Comparison of ENCODE assay signal across 9 cellular contexts in genomic region chrX:153828723-153829548, GRCh38. TPM values are rescaled to one million over a fixed set of nuclear protein-coding genes. Genes with fewer than 3 reads are reported as not detected.
DNase-seq lines count a peak whose midpoint lies in the region; ATAC-seq and TF ChIP-seq lines count a peak whose summit lies in the region.
"Had no signal": no experiment of that assay in that cellular context is flagged by ENCODE, and none has a peak within 500 bp of the region (broad histone marks: within the 10 kb centered on the region; RNA-seq: fewer than 3 reads in every experiment).

No MANE protein-coding gene starts in this region.

- no peak for TF ChIP-seq EP300 in Ishikawa (IDR thresholded peaks at IDR 0.05; ENCODE audit: borderline replicate concordance)

- ATAC-seq in psoas muscle (peak in 1 of 4 donors; percentile 11), HG03432 (IDR thresholded peaks at IDR 0.05; ENCODE audit: unreplicated experiment) (no peak)

- H3K36me3 ChIP-seq in CD8-positive, alpha-beta memory T cell (ENCODE audit: insufficient read depth, low read length) = no peaks in the 10 kb centered on the region
- H3K36me3 ChIP-seq in psoas muscle (ENCODE audit: insufficient read depth in 1 of 2, low read depth in 1 of 2) = no peaks in the 10 kb centered on the region

- intact Hi-C loops in psoas muscle (cut with DNase I) = no loop called here
- intact Hi-C loops in activated T-helper 1 cell treated with anti-CD3 and anti-CD28 coated beads, Interleukin-12 subunit alpha, Interleukin-12 subunit beta, Interleukin-2, Interleukin-4 antibody, amounts not matched to agents 30 ng/mL and 10 ng/mL and 1 ng/mL, durations not matched to agents 14 hours and 24 hours and 36 hours (cut with micrococcal nuclease) = loop anchor here (5.0 kb wide), 1 partner anchor 73 kb away; the partner anchor contains the start of gene AVPR2

- TF ChIP-seq RAD21 in Ishikawa (IDR thresholded peaks at IDR 0.05; ENCODE audit: low read depth) = no peak

- POLR2A ChIA-PET in CD8-positive, alpha-beta memory T cell (lab: Charles Lee) = no interaction called here

- peak overlapping the region in 6 of 8 donors; percentile 18 to 88 (median 80) for H3K27ac Mint-ChIP-seq in CD8-positive, alpha-beta memory T cell
- H3K27ac Mint-ChIP-seq in activated T-helper 1 cell treated with anti-CD3 and anti-CD28 coated beads, Interleukin-12 subunit alpha, Interleukin-12 subunit beta, Interleukin-2, Interleukin-4 antibody, amounts not matched to agents 30 ng/mL and 10 ng/mL and 1 ng/mL, durations not matched to agents 14 hours and 24 hours and 36 hours = no peak overlapping the region
- H3K27ac Mint-ChIP-seq: activated CD4-positive, alpha-beta T cell treated with anti-CD3 and anti-CD28 coated beads, Interleukin-2, amount 10 ng/mL, durations not matched to agents 7 days and 5 days had no signal

- WGBS in psoas muscle, 3 donors = 5 to 18% (median 14%) methylated on average over 19 to 49 of the region's 50 CpGs

- H3K4me1 Mint-ChIP-seq in CD8-positive, alpha-beta memory T cell = peaks cover 21 to 27% (median 21%) of the 10 kb centered on the region in 3 donors
- no peaks in the 10 kb centered on the region for H3K4me1 Mint-ChIP-seq in activated T-helper 1 cell treated with anti-CD3 and anti-CD28 coated beads, Interleukin-12 subunit alpha, Interleukin-12 subunit beta, Interleukin-2, Interleukin-4 antibody, amounts not matched to agents 30 ng/mL and 10 ng/mL and 1 ng/mL, durations not matched to agents 14 hours and 24 hours and 36 hours (ENCODE audit: low read depth)

- H3K4me3 Mint-ChIP-seq in CD8-positive, alpha-beta memory T cell = peak overlapping the region; percentile 69 to 84 (median 79)
- H3K4me3 Mint-ChIP-seq in activated T-helper 1 cell treated with anti-CD3 and anti-CD28 coated beads, Interleukin-12 subunit alpha, Interleukin-12 subunit beta, Interleukin-2, Interleukin-4 antibody, amounts not matched to agents 30 ng/mL and 10 ng/mL and 1 ng/mL, durations not matched to agents 14 hours and 24 hours and 36 hours = no peak overlapping the region

- no peak overlapping the region for H3K27ac ChIP-seq in CD8-positive, alpha-beta memory T cell (ENCODE audit: low read depth, low read length)
- no peak overlapping the region for H3K27ac ChIP-seq in psoas muscle

- H3K27me3 Mint-ChIP-seq in CD8-positive, alpha-beta memory T cell = peaks cover 0 to 13% of the 10 kb centered on the region in 2 donors
- peaks cover 32% of the 10 kb centered on the region for H3K27me3 Mint-ChIP-seq in activated T-helper 1 cell treated with anti-CD3 and anti-CD28 coated beads, Interleukin-12 subunit alpha, Interleukin-12 subunit beta, Interleukin-2, Interleukin-4 antibody, amounts not matched to agents 30 ng/mL and 10 ng/mL and 1 ng/mL, durations not matched to agents 14 hours and 24 hours and 36 hours (ENCODE audit: insufficient read depth)

- DNase-seq in CD8-positive, alpha-beta memory T cell = no peak
- DNase-seq in glomerular visceral epithelial cell (ENCODE audit: extremely low spot score) (peak; percentile 2), psoas muscle (peak in 1 of 2 donors; percentile 11), NCI-H446 (lab: John Stamatoyannopoulos, UW) (no peak)
- DNase-seq in activated T-helper 1 cell treated with anti-CD3 and anti-CD28 coated beads, Interleukin-12 subunit alpha, Interleukin-12 subunit beta, Interleukin-2, Interleukin-4 antibody, amounts not matched to agents 30 ng/mL and 10 ng/mL and 1 ng/mL, durations not matched to agents 14 hours and 24 hours and 36 hours (ENCODE audit: low spot score) = no peak
- no peak for DNase-seq in effector CD8-positive, alpha-beta T cell (lab: John Stamatoyannopoulos, UW)
- DNase-seq: activated CD4-positive, alpha-beta T cell treated with anti-CD3 and anti-CD28 coated beads, Interleukin-2, amount 10 ng/mL, durations not matched to agents 7 days and 5 days had no signal

- H3K9me3 ChIP-seq in CD8-positive, alpha-beta memory T cell (ENCODE audit: low read length) = no peaks in the 10 kb centered on the region
- no peaks in the 10 kb centered on the region for H3K9me3 ChIP-seq in psoas muscle

- TF ChIP-seq CTCF in psoas muscle (IDR thresholded peaks at IDR 0.05) = no peak

- H3K36me3 Mint-ChIP-seq in CD8-positive, alpha-beta memory T cell = peaks cover 0 to 1% (median 0%) of the 10 kb centered on the region in 3 donors
- H3K36me3 Mint-ChIP-seq in activated T-helper 1 cell treated with anti-CD3 and anti-CD28 coated beads, Interleukin-12 subunit alpha, Interleukin-12 subunit beta, Interleukin-2, Interleukin-4 antibody, amounts not matched to agents 30 ng/mL and 10 ng/mL and 1 ng/mL, durations not matched to agents 14 hours and 24 hours and 36 hours (ENCODE audit: low read depth) = no peaks in the 10 kb centered on the region

- CTCF ChIA-PET in CD8-positive, alpha-beta memory T cell (lab: Charles Lee) = no interaction called here

- no peak overlapping the region for H3K4me3 ChIP-seq in CD8-positive, alpha-beta memory T cell (ENCODE audit: low read length)
- peak overlapping the region; percentile 58 for H3K4me3 ChIP-seq in psoas muscle

- no peaks in the 10 kb centered on the region for H3K9me3 Mint-ChIP-seq in CD8-positive, alpha-beta memory T cell
- no peaks in the 10 kb centered on the region for H3K9me3 Mint-ChIP-seq in activated T-helper 1 cell treated with anti-CD3 and anti-CD28 coated beads, Interleukin-12 subunit alpha, Interleukin-12 subunit beta, Interleukin-2, Interleukin-4 antibody, amounts not matched to agents 30 ng/mL and 10 ng/mL and 1 ng/mL, durations not matched to agents 14 hours and 24 hours and 36 hours
- H3K9me3 Mint-ChIP-seq: activated CD4-positive, alpha-beta T cell treated with anti-CD3 and anti-CD28 coated beads, Interleukin-2, amount 10 ng/mL, durations not matched to agents 7 days and 5 days had no signal

- H3K27me3 ChIP-seq in CD8-positive, alpha-beta memory T cell (ENCODE audit: insufficient read depth, low read length, poor library complexity, severe bottlenecking) = no peaks in the 10 kb centered on the region
- peaks cover 0 to 64% (median 2%) of the 10 kb centered on the region in 3 donors for H3K27me3 ChIP-seq in psoas muscle (ENCODE audit: insufficient read depth in 3 of 3, low read length in 2 of 3)

- peaks cover 15% of the 10 kb centered on the region for H3K4me1 ChIP-seq in CD8-positive, alpha-beta memory T cell (ENCODE audit: insufficient read depth, low read length)
- no peaks in the 10 kb centered on the region for H3K4me1 ChIP-seq in psoas muscle

TF ChIP-seq in Ishikawa, 13 proteins besides CTCF, POLR2A, EP300 and RAD21 (continues in another document):
- TF ChIP-seq EGR1 (IDR thresholded peaks at IDR 0.05) = no peak
- no peak for TF ChIP-seq ZBTB7A (IDR thresholded peaks at IDR 0.05; ENCODE audit: low read depth)
- no peak for TF ChIP-seq NFIC (IDR thresholded peaks at IDR 0.05)
- TF ChIP-seq TEAD4 (IDR thresholded peaks at IDR 0.05) = peak; percentile 17; the same call in 1 of the 2 replicates
- TF ChIP-seq TAF1 (IDR thresholded peaks at IDR 0.05; ENCODE audit: low read depth) = no peak

RNA-seq across cellular contexts. Expression of gene PDZD4, which starts 1.4 kb away (rescaled TPM):
- 1 to 10 TPM; 1.3 to 2.3 TPM for total RNA-seq in CD8-positive, alpha-beta memory T cell
- 2.1 TPM for polyA plus RNA-seq in CD8-positive, alpha-beta memory T cell
- total RNA-seq in psoas muscle = 1 to 10 TPM in 3 of 4 donors, under 1 TPM in 1; 0.50 to 2.1 (median 1.4) TPM
- 1 to 10 TPM in 1 of 3 donors, under 1 TPM in 2; 0.65 to 1.3 (median 0.79) TPM for polyA plus RNA-seq in psoas muscle
- 0.29 and 0.44 TPM in 2 replicates for total RNA-seq in activated T-helper 1 cell treated with anti-CD3 and anti-CD28 coated beads, Interleukin-12 subunit alpha, Interleukin-12 subunit beta, Interleukin-2, Interleukin-4 antibody, amounts not matched to agents 30 ng/mL and 10 ng/mL and 1 ng/mL, durations not matched to agents 14 hours and 24 hours and 36 hours

RNA-seq across cellular contexts. Expression of gene SSR4, which starts 34.5 kb away (rescaled TPM):
- total RNA-seq in CD8-positive, alpha-beta memory T cell = 100 to 1,000 TPM; 158 to 166 TPM
- 567 TPM for polyA plus RNA-seq in CD8-positive, alpha-beta memory T cell
- total RNA-seq in psoas muscle = 10 to 100 TPM; 57.2 to 86.6 (median 71.2) TPM
- polyA plus RNA-seq in psoas muscle = 100 to 1,000 TPM in 2 of 3 donors, 10 to 100 TPM in 1; 84.5 to 198 (median 107) TPM
- 281 and 285 TPM in 2 replicates for total RNA-seq in activated T-helper 1 cell treated with anti-CD3 and anti-CD28 coated beads, Interleukin-12 subunit alpha, Interleukin-12 subunit beta, Interleukin-2, Interleukin-4 antibody, amounts not matched to agents 30 ng/mL and 10 ng/mL and 1 ng/mL, durations not matched to agents 14 hours and 24 hours and 36 hours

RNA-seq across cellular contexts. Expression of gene IDH3G, which starts 34.8 kb away (rescaled TPM):
- 10 to 100 TPM; 54.2 to 61.6 TPM for total RNA-seq in CD8-positive, alpha-beta memory T cell
- 109 TPM for polyA plus RNA-seq in CD8-positive, alpha-beta memory T cell
- total RNA-seq in psoas muscle = 10 to 100 TPM; 45.6 to 56.9 (median 51.8) TPM
- polyA plus RNA-seq in psoas muscle = 10 to 100 TPM; 25.0 to 54.2 (median 44.3) TPM
- 68.4 and 69.7 TPM in 2 replicates for total RNA-seq in activated T-helper 1 cell treated with anti-CD3 and anti-CD28 coated beads, Interleukin-12 subunit alpha, Interleukin-12 subunit beta, Interleukin-2, Interleukin-4 antibody, amounts not matched to agents 30 ng/mL and 10 ng/mL and 1 ng/mL, durations not matched to agents 14 hours and 24 hours and 36 hours

RNA-seq across cellular contexts. Expression of gene SRPK3, which starts 48.1 kb away (rescaled TPM):
- not detected for total RNA-seq in CD8-positive, alpha-beta memory T cell
- polyA plus RNA-seq in CD8-positive, alpha-beta memory T cell = not detected
- 100 to 1,000 TPM in 1 of 4 donors, 10 to 100 TPM in 3; 43.7 to 140 (median 61.4) TPM for total RNA-seq in psoas muscle
- polyA plus RNA-seq in psoas muscle = 10 to 100 TPM; 14.5 to 37.4 (median 23.3) TPM
- not detected in 2 replicates for total RNA-seq in activated T-helper 1 cell treated with anti-CD3 and anti-CD28 coated beads, Interleukin-12 subunit alpha, Interleukin-12 subunit beta, Interleukin-2, Interleukin-4 antibody, amounts not matched to agents 30 ng/mL and 10 ng/mL and 1 ng/mL, durations not matched to agents 14 hours and 24 hours and 36 hours
- total RNA-seq: activated CD4-positive, alpha-beta T cell treated with anti-CD3 and anti-CD28 coated beads, Interleukin-2, amount 10 ng/mL, durations not matched to agents 7 days and 5 days had no signal

RNA-seq across cellular contexts. Expression of gene L1CAM, which starts 57.0 kb away (rescaled TPM):
- total RNA-seq in CD8-positive, alpha-beta memory T cell = under 1 TPM; 0.62 to 0.79 TPM
- polyA plus RNA-seq in CD8-positive, alpha-beta memory T cell = 0.38 TPM
- total RNA-seq in psoas muscle = 1 to 10 TPM in 2 of 4 donors, under 1 TPM in 2; 0.22 to 1.5 (median 0.90) TPM
- polyA plus RNA-seq in psoas muscle = under 1 TPM; 0.36 to 0.46 (median 0.39) TPM
- total RNA-seq in activated T-helper 1 cell treated with anti-CD3 and anti-CD28 coated beads, Interleukin-12 subunit alpha, Interleukin-12 subunit beta, Interleukin-2, Interleukin-4 antibody, amounts not matched to agents 30 ng/mL and 10 ng/mL and 1 ng/mL, durations not matched to agents 14 hours and 24 hours and 36 hours = 1.7 and 3.3 TPM in 2 replicates
